ENCODE assay signal across 21 cellular contexts in genomic region chr5:150082889-150083288, GRCh38. TPM values are rescaled to one million over a fixed set of nuclear protein-coding genes. Genes with fewer than 3 reads are reported as not detected.
DNase-seq lines count a peak whose midpoint lies in the region; ATAC-seq and TF ChIP-seq lines count a peak whose summit lies in the region.
"Had no signal": no experiment of that assay in that cellular context is flagged by ENCODE, and none has a peak within 500 bp of the region (broad histone marks: within the 10 kb centered on the region; RNA-seq: fewer than 3 reads in every experiment).

No MANE protein-coding gene starts in this region.

- ATAC-seq in left lung (peak; percentile 7), body of pancreas (no peak), GM21423 (IDR thresholded peaks at IDR 0.05; ENCODE audit: unreplicated experiment) (no peak), T-cell (replicated peaks in 1 of 4) (no peak)
- ATAC-seq: left colon had no signal

- 63 to 82% (median 77%) methylated on average over 6 of the region's 6 CpGs for WGBS in stomach, 5 donors
- 51 to 78% methylated on average over 6 of the region's 6 CpGs for WGBS in body of pancreas, 2 donors

- peaks cover 0 to 4% (median 0%) of the 10 kb centered on the region in 3 donors for H3K4me1 Mint-ChIP-seq in T-cell

- H3K4me1 ChIP-seq in left lung (peaks cover 6 to 24% of the 10 kb centered on the region in 2 donors), stomach (peaks cover 0 to 11% (median 0%) of the 10 kb centered on the region in 4 donors), body of pancreas (no peaks in the 10 kb centered on the region)
- H3K4me1 ChIP-seq: ascending aorta had no signal

- no peaks in the 10 kb centered on the region for H3K36me3 Mint-ChIP-seq in T-cell

- H3K27ac ChIP-seq in cingulate gyrus (ENCODE audit: low read depth, low read length): peak overlapping the region; percentile 60
- peak overlapping the region in 1 of 2 donors; percentile 68 for H3K27ac ChIP-seq in left lung
- H3K27ac ChIP-seq in stomach: peak overlapping the region in 2 of 5 donors; percentile 33 to 55
- peak overlapping the region in 1 of 4 donors; percentile 57 for H3K27ac ChIP-seq in body of pancreas
- H3K27ac ChIP-seq: ascending aorta, C4-2B, hepatocyte, HL-60, KMS-11, SJSA1 had no signal

- H3K27me3 ChIP-seq in left lung (no peaks in the 10 kb centered on the region), stomach (peaks cover 0 to 7% (median 0%) of the 10 kb centered on the region in 3 donors), body of pancreas (no peaks in the 10 kb centered on the region)
- H3K27me3 ChIP-seq: ascending aorta, hepatocyte, SJSA1 had no signal

- H3K4me3 ChIP-seq in left lung: peak overlapping the region in 1 of 2 donors; percentile 46
- H3K4me3 ChIP-seq in stomach: no peak overlapping the region
- H3K4me3 ChIP-seq in body of pancreas: no peak overlapping the region
- H3K4me3 ChIP-seq: hepatocyte, SJSA1 had no signal

- H3K36me3 ChIP-seq in left lung: peaks cover 0 to 20% of the 10 kb centered on the region in 2 donors
- H3K36me3 ChIP-seq in stomach: no peaks in the 10 kb centered on the region
- no peaks in the 10 kb centered on the region for H3K36me3 ChIP-seq in body of pancreas (replicated peaks in 1 of 2; ENCODE audit: insufficient read depth in 1 of 2, low read depth in 2 of 2)
- H3K36me3 ChIP-seq: ascending aorta, SJSA1 had no signal

- no peaks in the 10 kb centered on the region for H3K9me3 Mint-ChIP-seq in T-cell

- no peak for TF ChIP-seq EP300 in stomach (IDR thresholded peaks at IDR 0.05)

- CTCF ChIA-PET in T-cell (lab: Charles Lee): no interaction called here

- POLR2A ChIA-PET in T-cell (lab: Charles Lee): no interaction called here

- DNase-seq in GDM1 (lab: John Stamatoyannopoulos, UW) (peak; percentile 72), left lung (no peak), stomach (peak; percentile 20), GF-D8 (lab: John Stamatoyannopoulos, UW) (no peak), body of pancreas (no peak), T-cell (no peak)
- DNase-seq: activated CD4-positive, alpha-beta T cell treated with anti-CD3 and anti-CD28 coated beads, Interleukin-2, amount 50 U/mL, for 48 hours; activated gamma-delta T cell; left colon; NCI-H146; NCI-H446 treated with DMSO at 0.1 percent for 48 hours had no signal

- peaks cover 40 to 47% of the 10 kb centered on the region in 2 donors for H3K27me3 Mint-ChIP-seq in T-cell

- intact Hi-C loops in left lung (cut with DNase I) (no loop called here), stomach (cut with DNase I; ENCODE audit: low total_unique reads) (no loop called here), body of pancreas (cut with DNase I) (no loop called here)

- no peak overlapping the region for H3K4me3 Mint-ChIP-seq in T-cell
- H3K4me3 Mint-ChIP-seq: naive thymus-derived CD4-positive, alpha-beta T cell had no signal

- TF ChIP-seq CTCF in left lung (IDR thresholded peaks at IDR 0.05): no peak
- TF ChIP-seq CTCF in stomach (IDR thresholded peaks at IDR 0.05): no peak
- TF ChIP-seq CTCF in body of pancreas (IDR thresholded peaks at IDR 0.05): no peak

- no peak overlapping the region for H3K27ac Mint-ChIP-seq in T-cell
- H3K27ac Mint-ChIP-seq: naive thymus-derived CD4-positive, alpha-beta T cell had no signal

- H3K9me3 ChIP-seq in left lung (no peaks in the 10 kb centered on the region), stomach (no peaks in the 10 kb centered on the region), body of pancreas (no peaks in the 10 kb centered on the region)
- H3K9me3 ChIP-seq: ascending aorta, SJSA1 had no signal

- no peak for TF ChIP-seq POLR2A in stomach (IDR thresholded peaks at IDR 0.05)
- no peak for TF ChIP-seq POLR2A in body of pancreas (IDR thresholded peaks at IDR 0.05)

RNA-seq across cellular contexts. Expression of gene CSF1R, which starts 3.5 kb away (rescaled TPM):
- total RNA-seq in left lung: 10 to 100 TPM; 52.8 to 93.1 TPM
- total RNA-seq in stomach: 100 to 1,000 TPM in 1 of 5 donors, 10 to 100 TPM in 4; 17.8 to 235 (median 34.9) TPM
- polyA plus RNA-seq in stomach: 10 to 100 TPM in 1 of 3 donors, 1 to 10 TPM in 2; 3.0 to 10.2 (median 8.5) TPM
- total RNA-seq in body of pancreas: 10 to 100 TPM in 1 of 2 donors, 1 to 10 TPM in 1; 5.3 to 13.5 TPM
- total RNA-seq in T-cell: under 1 TPM in 4 of 5 donors, not detected in 1; 0.36 to 0.95 (median 0.58) TPM
- total RNA-seq: renal cortical epithelial cell had no signal

Comparison
In these comparisons a context has a peak if more than half of its experiments do, and no peak if none do; other contexts are left out.
1. DNase-seq: peak in GDM1 (single experiment) and stomach (single experiment); none in left lung (0 of 2), GF-D8 (single experiment), body of pancreas (0 of 4) and T-cell (0 of 34).